In the genomic region with DNA sequence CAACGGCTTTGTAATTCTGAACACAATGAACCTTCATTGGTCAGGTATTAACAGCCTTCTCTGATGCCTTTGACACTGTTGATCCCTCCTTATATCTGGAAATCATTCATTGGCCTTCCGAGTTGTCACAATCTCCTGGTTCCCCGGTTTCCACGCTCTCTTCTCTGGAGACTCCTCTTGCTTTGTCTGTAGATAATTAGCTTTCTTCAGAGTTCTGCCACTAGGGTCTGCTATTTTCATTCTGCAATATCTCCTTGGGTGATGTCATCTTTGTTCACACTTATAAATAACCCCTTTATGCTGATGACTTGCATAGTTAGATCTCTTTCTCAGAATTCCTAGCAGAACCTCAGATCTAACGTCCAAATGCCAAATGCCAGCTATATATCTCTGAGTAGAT, we compare ENCODE assay signal across 13 cellular contexts.
A peak's percentile ranks its signal among the peaks of the same experiment; 100 is the strongest.
DNase-seq lines count a peak whose midpoint lies in the region; ATAC-seq and FAIRE-seq lines count a peak whose summit lies in the region.
"Had no signal": no experiment of that assay in that cellular context is flagged by ENCODE, and none has a peak within 500 bp of the region (broad histone marks: within the 10 kb centered on the region; RNA-seq: fewer than 3 reads in every experiment).

No MANE protein-coding gene starts in this region.

- peak; percentile 60 for DNase-seq in DMS 273 (lab: John Stamatoyannopoulos, UW; ENCODE audit: unreplicated experiment)
- DNase-seq in HTR-8/SVneo (ENCODE audit: insufficient read length, low spot score), result peak; percentile 3
- peak; percentile 42 for DNase-seq in adipocyte (ENCODE audit: low read depth)
- DNase-seq in kidney tubule cell (ENCODE audit: low spot score), result peak; percentile 60
- no peak for DNase-seq in NCI-H187 (lab: John Stamatoyannopoulos, UW)
- no peak for DNase-seq in T-helper 17 cell
- DNase-seq: activated naive CD4-positive, alpha-beta T cell treated with Interleukin-2 at 50 U/mL for 16 hours had no signal

- no peaks in the 10 kb centered on the region for H3K4me1 Mint-ChIP-seq in T-helper 17 cell
- H3K4me1 Mint-ChIP-seq: IgD-negative memory B cell had no signal

- no peaks in the 10 kb centered on the region for H3K27me3 ChIP-seq in adipocyte (replicated peaks; ENCODE audit: control insufficient read depth, insufficient read depth, low read length)

- no peak overlapping the region for H3K9ac ChIP-seq in adipocyte (ENCODE audit: low read length)

- H3K36me3 Mint-ChIP-seq in T-helper 17 cell (ENCODE audit: low read depth), result no peaks in the 10 kb centered on the region
- H3K36me3 Mint-ChIP-seq: IgD-negative memory B cell had no signal

- ATAC-seq in HG03469 (IDR thresholded peaks at IDR 0.05; ENCODE audit: unreplicated experiment), result no peak
- ATAC-seq in HG03135 (IDR thresholded peaks at IDR 0.05; ENCODE audit: unreplicated experiment), result no peak
- ATAC-seq in T-helper 17 cell, result no peak

- no peaks in the 10 kb centered on the region for H3K4me1 ChIP-seq in adipocyte (ENCODE audit: control insufficient read depth, insufficient read depth, low read length)

- no peak overlapping the region for H3K4me3 ChIP-seq in adipocyte (ENCODE audit: low read length)

- H3K27ac Mint-ChIP-seq in T-helper 17 cell, result no peak overlapping the region
- H3K27ac Mint-ChIP-seq: progenitor cell of endocrine pancreas; stimulated activated naive CD8-positive, alpha-beta T cell treated with anti-CD3 and anti-CD28 coated beads, Interleukin-15, Interleukin-2, amounts not matched to agents 100 ng/mL and 50 ng/mL, for 24 hours; T-helper 1 cell treated with Interleukin-12 subunit alpha and Interleukin-12 subunit beta and Interleukin-4 antibody, amounts not matched to agents 30 μg/mL and 1 μg/mL, for 36 hours had no signal

- no peaks in the 10 kb centered on the region for H3K36me3 ChIP-seq in adipocyte (ENCODE audit: control insufficient read depth, insufficient read depth, low read length, severe bottlenecking)

- H3K9me3 ChIP-seq in adipocyte (ENCODE audit: control insufficient read depth, low read length), result no peaks in the 10 kb centered on the region
- no peaks in the 10 kb centered on the region for H3K9me3 ChIP-seq in T-helper 17 cell (ENCODE audit: control insufficient read depth, low read length, poor library complexity, severe bottlenecking)

- H3K4me3 Mint-ChIP-seq in T-helper 17 cell, result no peak overlapping the region
- H3K4me3 Mint-ChIP-seq: IgD-negative memory B cell; stimulated activated naive CD8-positive, alpha-beta T cell treated with anti-CD3 and anti-CD28 coated beads, Interleukin-15, Interleukin-2, amounts not matched to agents 100 ng/mL and 50 ng/mL, for 24 hours; T-helper 1 cell treated with Interleukin-12 subunit alpha and Interleukin-12 subunit beta and Interleukin-4 antibody, amounts not matched to agents 30 μg/mL and 1 μg/mL, for 36 hours had no signal

- no peaks in the 10 kb centered on the region for H3K27me3 Mint-ChIP-seq in T-helper 17 cell
- H3K27me3 Mint-ChIP-seq: IgD-negative memory B cell; progenitor cell of endocrine pancreas; stimulated activated naive CD8-positive, alpha-beta T cell treated with anti-CD3 and anti-CD28 coated beads, Interleukin-15, Interleukin-2, amounts not matched to agents 100 ng/mL and 50 ng/mL, for 24 hours had no signal

- FAIRE-seq in HTR-8/SVneo (lab: Jason Lieb, UNC), result no peak

Comparison
In these comparisons a context has a peak if more than half of its experiments do, and no peak if none do; other contexts are left out.
1. DNase-seq: peak in DMS 273 (single experiment), HTR-8/SVneo (single experiment), adipocyte (single experiment) and kidney tubule cell (single experiment); none in NCI-H187 (0 of 2) and T-helper 17 cell (0 of 3).